Comparison of ENCODE assay signal across 10 cellular contexts in genomic region chr6:79737172-79737571, GRCh38.
DNase-seq lines count a peak whose midpoint lies in the region; ATAC-seq and TF ChIP-seq lines count a peak whose summit lies in the region.
"Had no signal": no experiment of that assay in that cellular context is flagged by ENCODE, and none has a peak within 500 bp of the region (broad histone marks: within the 10 kb centered on the region; RNA-seq: fewer than 3 reads in every experiment).

No MANE protein-coding gene starts in this region.

- TF ChIP-seq EP300 in SK-N-SH (IDR thresholded peaks at IDR 0.05; ENCODE audit: borderline replicate concordance in 1 of 2, low read depth in 1 of 2, low read length in 1 of 2) (no peak), gastroesophageal sphincter (IDR thresholded peaks at IDR 0.05) (no peak)

- no peaks in the 10 kb centered on the region for H3K4me1 Mint-ChIP-seq in activated T-cell treated with anti-CD3 and anti-CD28 coated beads, Interleukin-2, amount 50 U/mL, for 72 hours (ENCODE audit: low read depth)
- no peaks in the 10 kb centered on the region for H3K4me1 Mint-ChIP-seq in H9
- H3K4me1 Mint-ChIP-seq: activated CD4-positive, alpha-beta T cell treated with anti-CD3 and anti-CD28 coated beads, Interleukin-2, amount 10 ng/mL, durations not matched to agents 24 days and 14 days had no signal

- H3K27me3 ChIP-seq in IMR-90 (ENCODE audit: control insufficient read depth, insufficient read depth, low read length) (no peaks in the 10 kb centered on the region), SK-N-SH (ENCODE audit: insufficient read depth) (no peaks in the 10 kb centered on the region), gastroesophageal sphincter (no peaks in the 10 kb centered on the region), H9 (ENCODE audit: insufficient read depth, low read length) (no peaks in the 10 kb centered on the region)
- H3K27me3 ChIP-seq: neutrophil had no signal

- H4K20me1 ChIP-seq in IMR-90 (ENCODE audit: insufficient read depth, low read length), result no peaks in the 10 kb centered on the region
- no peaks in the 10 kb centered on the region for H4K20me1 ChIP-seq in SK-N-SH (ENCODE audit: insufficient read depth)
- no peaks in the 10 kb centered on the region for H4K20me1 ChIP-seq in H9 (ENCODE audit: control insufficient read depth, insufficient read depth, insufficient read length)

- H2BK20ac ChIP-seq in IMR-90 (ENCODE audit: low read depth, low read length), result no peak overlapping the region
- H2BK20ac ChIP-seq in H9 (ENCODE audit: low read depth, low read length, poor library complexity, severe bottlenecking), result no peak overlapping the region

- H3K79me2 ChIP-seq in SK-N-SH (ENCODE audit: insufficient read depth) (no peaks in the 10 kb centered on the region), H9 (ENCODE audit: insufficient read depth, low read length) (no peaks in the 10 kb centered on the region)

- H3K27ac ChIP-seq in IMR-90 (ENCODE audit: insufficient read depth, low read length) (no peak overlapping the region), SK-N-SH (ENCODE audit: low read depth in 2 of 2, low read length in 1 of 2) (no peak overlapping the region), gastroesophageal sphincter (no peak overlapping the region), H9 (ENCODE audit: insufficient read length, low read depth, low read length) (no peak overlapping the region)
- H3K27ac ChIP-seq: neutrophil had no signal

- H2BK120ac ChIP-seq in IMR-90 (ENCODE audit: low read depth, low read length), result no peak overlapping the region
- no peak overlapping the region for H2BK120ac ChIP-seq in H9 (ENCODE audit: low read depth, low read length, poor library complexity, severe bottlenecking)

- dilution Hi-C loops in IMR-90 (cut with HindIII; ENCODE audit: low sequenced_read_pairs, unreplicated experiment), result no loop called here

- CTCF ChIA-PET in IMR-90 (lab: Yijun Ruan, JAX) (no interaction called here), SK-N-SH (lab: Yijun Ruan, JAX) (interaction anchor here (0.9 kb wide), 1 partner anchor 132 kb away, joined by 3 read pairs; no protein-coding TSS in a partner anchor)

- H4K5ac ChIP-seq in IMR-90 (ENCODE audit: low read depth, low read length) (no peak overlapping the region), H9 (ENCODE audit: insufficient read length, low read depth, low read length) (no peak overlapping the region)

- H4K91ac ChIP-seq in IMR-90 (ENCODE audit: insufficient read depth, low read depth, low read length) (no peak overlapping the region), H9 (ENCODE audit: insufficient read length, low read depth, low read length) (no peak overlapping the region)

- 14% methylated on average over 6 of the region's 8 CpGs; no CpG with 5 or more reads in 1 of the 2 experiments for WGBS in IMR-90 (ENCODE audit: extremely low coverage in 2 of 2, insufficient read length in 1 of 2), 2 experiments
- WGBS in SK-N-SH (ENCODE audit: low lambda C conversion rate), result 44% methylated on average over 8 of the region's 8 CpGs
- WGBS in gastroesophageal sphincter (ENCODE audit: low coverage in 1 of 2), 2 donors, result 41 to 70% methylated on average over 8 of the region's 8 CpGs
- no CpG with 5 or more reads among the region's 8 CpGs for WGBS in H9 (ENCODE audit: extremely low coverage, insufficient read length, low lambda C conversion rate)

- H3K9me3 ChIP-seq in IMR-90 (ENCODE audit: control insufficient read depth, insufficient read depth, low read length) (no peaks in the 10 kb centered on the region), SK-N-SH (no peaks in the 10 kb centered on the region), gastroesophageal sphincter (no peaks in the 10 kb centered on the region), H9 (ENCODE audit: control insufficient read depth, low read depth, low read length) (no peaks in the 10 kb centered on the region)
- H3K9me3 ChIP-seq: neutrophil had no signal

- no peak overlapping the region for H2AK5ac ChIP-seq in IMR-90 (ENCODE audit: low read depth, low read length)
- no peak overlapping the region for H2AK5ac ChIP-seq in H9 (ENCODE audit: insufficient read length, low read length)

- H3K4me3 ChIP-seq in IMR-90 (ENCODE audit: insufficient read depth, low read depth, low read length) (no peak overlapping the region; the same call in 1 of the 2 replicates), SK-N-SH (ENCODE audit: low read depth in 2 of 2, low read length in 1 of 2) (no peak overlapping the region; a peak in 2 of 4 replicates), gastroesophageal sphincter (no peak overlapping the region)

- H3K23me2 ChIP-seq in H9 (ENCODE audit: insufficient read length, low read depth, low read length, poor library complexity, severe bottlenecking), result no peaks in the 10 kb centered on the region

- no peak overlapping the region for H3K18ac ChIP-seq in IMR-90 (ENCODE audit: low read depth, low read length)
- H3K18ac ChIP-seq in H9 (ENCODE audit: insufficient read length, low read depth, low read length), result no peak overlapping the region

- H3K14ac ChIP-seq in IMR-90 (replicated peaks; ENCODE audit: low read depth, low read length), result no peak overlapping the region
- H3K14ac ChIP-seq in H9 (ENCODE audit: insufficient read depth, low read length), result no peak overlapping the region

- H3K27ac Mint-ChIP-seq in activated T-cell treated with anti-CD3 and anti-CD28 coated beads, Interleukin-2, amount 50 U/mL, for 72 hours, result no peak overlapping the region
- H3K27ac Mint-ChIP-seq in H9, result no peak overlapping the region
- H3K27ac Mint-ChIP-seq: activated CD4-positive, alpha-beta T cell treated with anti-CD3 and anti-CD28 coated beads, Interleukin-2, amount 10 ng/mL, durations not matched to agents 24 days and 14 days had no signal

- POLR2A ChIA-PET in IMR-90 (lab: Charles Lee; ENCODE audit: unreplicated experiment) (no interaction called here), SK-N-SH (lab: Yijun Ruan, JAX) (no interaction called here)

- H2BK15ac ChIP-seq in IMR-90 (ENCODE audit: low read depth, low read length) (no peak overlapping the region), H9 (ENCODE audit: low read depth, low read length) (no peak overlapping the region)

- no peak overlapping the region for H3K4me3 Mint-ChIP-seq in activated T-cell treated with anti-CD3 and anti-CD28 coated beads, Interleukin-2, amount 50 U/mL, for 72 hours
- no peak overlapping the region for H3K4me3 Mint-ChIP-seq in H9
- H3K4me3 Mint-ChIP-seq: activated CD4-positive, alpha-beta T cell treated with anti-CD3 and anti-CD28 coated beads, Interleukin-2, amount 10 ng/mL, durations not matched to agents 24 days and 14 days had no signal

- no peak for TF ChIP-seq RAD21 in IMR-90 (IDR thresholded peaks at IDR 0.05; ENCODE audit: low read length)
- TF ChIP-seq RAD21 in SK-N-SH (IDR thresholded peaks at IDR 0.05; ENCODE audit: low read length), result no peak

- H3K9me2 ChIP-seq in SK-N-SH, result no peaks in the 10 kb centered on the region

- TF ChIP-seq POLR2A in IMR-90 (IDR thresholded peaks at IDR 0.05; ENCODE audit: low read depth, low read length) (no peak), gastroesophageal sphincter (IDR thresholded peaks at IDR 0.05) (no peak)

- no peaks in the 10 kb centered on the region for H3K36me3 ChIP-seq in IMR-90 (ENCODE audit: control insufficient read depth, insufficient read depth, low read length)
- no peaks in the 10 kb centered on the region for H3K36me3 ChIP-seq in SK-N-SH (replicated peaks in 1 of 2; ENCODE audit: control insufficient read depth in 1 of 2, insufficient read depth in 2 of 2, low read length in 1 of 2)
- no peaks in the 10 kb centered on the region for H3K36me3 ChIP-seq in gastroesophageal sphincter
- H3K36me3 ChIP-seq: neutrophil had no signal

- peaks cover 7% of the 10 kb centered on the region for H3K27me3 Mint-ChIP-seq in activated T-cell treated with anti-CD3 and anti-CD28 coated beads, Interleukin-2, amount 50 U/mL, for 72 hours (ENCODE audit: low read depth)
- H3K27me3 Mint-ChIP-seq in H9 (ENCODE audit: low read depth), result no peaks in the 10 kb centered on the region

- TF ChIP-seq CTCF in IMR-90 (conservative IDR thresholded peaks at IDR 0.05; ENCODE audit: low read depth, low read length) (no peak), SK-N-SH (IDR thresholded peaks at IDR 0.05) (no peak), gastroesophageal sphincter (IDR thresholded peaks at IDR 0.05) (no peak), H9 (conservative IDR thresholded peaks at IDR 0.05) (no peak)

- BruUV-seq in IMR-90 (replicated peaks; lab: Mats Ljungman, UMichigan), result no TSS peak

- ATAC-seq in IMR-90 (ENCODE audit: low read depth) (no peak; the same call in 1 of the 2 replicates), gastroesophageal sphincter (peak; percentile 13), sciatic nerve (peak; percentile 34), GM19023 (IDR thresholded peaks at IDR 0.05; ENCODE audit: unreplicated experiment) (no peak)
- no peak for ATAC-seq in activated T-cell treated with anti-CD3 and anti-CD28 coated beads, Interleukin-2, amount 50 U/mL, for 72 hours (replicated peaks in 1 of 2)

- no peak overlapping the region for H3T11ph ChIP-seq in H9 (ENCODE audit: low read length)

- DNase-seq in IMR-90 (peak; percentile 1), SK-N-SH (peak; percentile 6), sciatic nerve (ENCODE audit: low spot score) (no peak), H9 (no peak)
- no peak for DNase-seq in activated T-cell treated with anti-CD3 and anti-CD28 coated beads, Interleukin-2, amount 50 U/mL, for 72 hours
- DNase-seq: activated CD4-positive, alpha-beta T cell treated with anti-CD3 and anti-CD28 coated beads, Interleukin-2, amount 10 ng/mL, durations not matched to agents 24 days and 14 days; activated gamma-delta T cell treated with Interleukin-2 at 50 U/mL for 16 hours had no signal

- H2BK5ac ChIP-seq in IMR-90 (ENCODE audit: low read depth, low read length, poor library complexity, severe bottlenecking), result no peak overlapping the region
- no peak overlapping the region for H2BK5ac ChIP-seq in H9 (ENCODE audit: insufficient read length, low read length)

- H3K36me3 Mint-ChIP-seq in activated T-cell treated with anti-CD3 and anti-CD28 coated beads, Interleukin-2, amount 50 U/mL, for 72 hours (ENCODE audit: insufficient read depth in 2 of 2), result no peaks in the 10 kb centered on the region
- H3K36me3 Mint-ChIP-seq in H9 (ENCODE audit: insufficient read depth in 1 of 3, low read depth in 3 of 3), result no peaks in the 10 kb centered on the region; a peak in 1 of 7 replicates

- in situ Hi-C loops in IMR-90 (cut with MboI; ENCODE audit: low sequenced_read_pairs), result no loop called here

- H3K9ac ChIP-seq in IMR-90 (ENCODE audit: low read depth, low read length) (no peak overlapping the region), SK-N-SH (no peak overlapping the region), H9 (ENCODE audit: extremely low read depth, insufficient read length, low read length) (no peak overlapping the region)

- H2BK12ac ChIP-seq in H9 (ENCODE audit: insufficient read length, low read depth, low read length), result no peak overlapping the region

- no peaks in the 10 kb centered on the region for H3F3A ChIP-seq in SK-N-SH (replicated peaks; ENCODE audit: insufficient read depth)

- no peak overlapping the region for H3K56ac ChIP-seq in IMR-90 (ENCODE audit: extremely low read depth, insufficient read depth, low read length)
- H3K56ac ChIP-seq in H9 (ENCODE audit: insufficient read length, low read depth, low read length), result no peak overlapping the region

- H3K23ac ChIP-seq in IMR-90 (ENCODE audit: low read depth, low read length) (no peak overlapping the region), H9 (ENCODE audit: insufficient read length, low read depth, low read length) (no peak overlapping the region)

- no peaks in the 10 kb centered on the region for H3K9me1 ChIP-seq in IMR-90 (ENCODE audit: insufficient read depth, low read length)

- H3K4ac ChIP-seq in IMR-90 (ENCODE audit: low read depth, low read length) (no peak overlapping the region), H9 (ENCODE audit: low read depth, low read length) (no peak overlapping the region)

- H3K4me1 ChIP-seq in IMR-90 (ENCODE audit: control insufficient read depth, insufficient read depth, low read length), result no peaks in the 10 kb centered on the region
- H3K4me1 ChIP-seq in SK-N-SH (ENCODE audit: control insufficient read depth in 1 of 2, insufficient read depth in 2 of 2, low read depth in 1 of 2, low read length in 1 of 2), result no peaks in the 10 kb centered on the region; a peak in 1 of 4 replicates
- H3K4me1 ChIP-seq in gastroesophageal sphincter, result no peaks in the 10 kb centered on the region
- no peaks in the 10 kb centered on the region for H3K4me1 ChIP-seq in H9 (ENCODE audit: insufficient read depth, low read length)

- H3K9me3 Mint-ChIP-seq in activated T-cell treated with anti-CD3 and anti-CD28 coated beads, Interleukin-2, amount 50 U/mL, for 72 hours, result no peaks in the 10 kb centered on the region
- peaks cover 2 to 3% of the 10 kb centered on the region in 2 experiments; a peak in 3 of 5 replicates for H3K9me3 Mint-ChIP-seq in H9
- H3K9me3 Mint-ChIP-seq: activated CD4-positive, alpha-beta T cell treated with anti-CD3 and anti-CD28 coated beads, Interleukin-2, amount 10 ng/mL, durations not matched to agents 24 days and 14 days had no signal

- intact Hi-C loops in IMR-90 (cut with micrococcal nuclease) (no loop called here), sciatic nerve (cut with DNase I) (no loop called here)

- no peak overlapping the region for H2AK9ac ChIP-seq in IMR-90 (replicated peaks; ENCODE audit: low read depth, low read length, poor library complexity)

- peak overlapping the region; percentile 40 for H2AFZ ChIP-seq in IMR-90 (replicated peaks; ENCODE audit: low read length, poor library complexity)
- H2AFZ ChIP-seq in SK-N-SH (ENCODE audit: low read depth), result peak overlapping the region; percentile 60; the same call in 1 of the 2 replicates
- H2AFZ ChIP-seq in H9 (ENCODE audit: low read length), result no peak overlapping the region

- H3K79me1 ChIP-seq in IMR-90 (ENCODE audit: low read depth in 1 of 2, low read length in 2 of 2) (no peaks in the 10 kb centered on the region), H9 (ENCODE audit: insufficient read depth, low read depth, low read length, poor library complexity, severe bottlenecking) (no peaks in the 10 kb centered on the region)

- H4K8ac ChIP-seq in IMR-90 (ENCODE audit: low read depth in 2 of 2, low read length in 2 of 2) (no peak overlapping the region), H9 (replicated peaks; ENCODE audit: insufficient read length, low read depth, low read length) (no peak overlapping the region)

- H3K4me2 ChIP-seq in IMR-90 (ENCODE audit: low read depth, low read length) (peak overlapping the region; percentile 59), SK-N-SH (0 out of 2 replicates have a peak overlapping the region, but pooled peaks have one; percentile 3), H9 (ENCODE audit: insufficient read depth, insufficient read length, low read length) (no peak overlapping the region)

Comparison
In these comparisons a context has a peak if more than half of its experiments do, and no peak if none do; other contexts are left out.
1. ATAC-seq: peak in gastroesophageal sphincter (single experiment) and sciatic nerve (single experiment); none in IMR-90 (single experiment), activated T-cell treated with anti-CD3 and anti-CD28 coated beads, Interleukin-2, amount 50 U/mL, for 72 hours (0 of 2) and GM19023 (single experiment).
2. DNase-seq: peak in IMR-90 (single experiment) and SK-N-SH (single experiment); none in sciatic nerve (single experiment), activated T-cell treated with anti-CD3 and anti-CD28 coated beads, Interleukin-2, amount 50 U/mL, for 72 hours (0 of 2) and H9 (single experiment).